In the genomic region with DNA sequence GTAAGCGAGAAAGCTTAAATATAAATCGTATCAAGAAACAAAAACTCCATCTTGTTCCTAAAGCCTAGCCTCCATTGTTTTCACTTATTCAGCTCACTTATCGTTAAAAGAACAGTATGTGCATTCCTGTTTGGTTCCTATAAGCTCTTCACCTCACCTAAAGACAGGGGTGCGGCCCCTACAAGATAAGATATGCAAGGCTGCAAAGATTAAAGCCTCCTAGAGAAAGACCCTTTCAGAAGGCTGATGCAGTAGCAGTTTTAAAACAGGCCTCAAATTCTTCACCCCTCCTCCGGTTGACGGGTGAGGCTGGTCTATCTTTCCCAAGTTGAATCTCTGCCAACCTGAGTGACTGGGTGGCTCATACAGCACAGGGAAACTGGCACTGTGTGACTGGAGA, we compare ENCODE assay signal across 24 cellular contexts. TPM values are rescaled to one million over a fixed set of nuclear protein-coding genes. Genes with fewer than 3 reads are reported as not detected.
"Had no signal": no experiment of that assay in that cellular context is flagged by ENCODE, and none has a peak within 500 bp of the region (broad histone marks: within the 10 kb centered on the region; RNA-seq: fewer than 3 reads in every experiment).

No MANE protein-coding gene starts in this region.

- ATAC-seq: activated CD8-positive, alpha-beta memory T cell treated with anti-CD3 and anti-CD28 coated beads, Interleukin-2, amount 10 ng/mL, durations not matched to agents 7 days and 5 days; activated CD8-positive, alpha-beta T cell treated with anti-CD3 and anti-CD28 coated beads for 36 hours; activated naive CD8-positive, alpha-beta T cell treated with anti-CD3 and anti-CD28 coated beads, Interleukin-2, amount 50 U/mL, for 24 hours; esophagus mucosa; natural killer cell treated with Interleukin-12 subunit alpha and Interleukin-12 subunit beta and Interleukin-15 and Interleukin-18, amount 100 ng/mL, for 72 hours; T-cell had no signal

- H3K27me3 ChIP-seq: spleen had no signal

- H3K36me3 ChIP-seq: left ventricle myocardium inferior, spleen, WERI-Rb-1 had no signal

- H3K27me3 Mint-ChIP-seq: activated CD4-positive, alpha-beta T cell treated with anti-CD3 and anti-CD28 coated beads, Interleukin-2, amount 10 ng/mL, durations not matched to agents 7 days and 5 days; activated CD8-positive, alpha-beta memory T cell treated with anti-CD3 and anti-CD28 coated beads, Interleukin-2, amount 10 ng/mL, durations not matched to agents 7 days and 5 days; activated CD8-positive, alpha-beta T cell treated with anti-CD3 and anti-CD28 coated beads for 36 hours; activated naive CD8-positive, alpha-beta T cell treated with anti-CD3 and anti-CD28 coated beads, Interleukin-2, amount 50 U/mL, for 24 hours; natural killer cell treated with Interleukin-12 subunit alpha and Interleukin-12 subunit beta and Interleukin-15 and Interleukin-18, amount 100 ng/mL, for 72 hours; T-cell had no signal

- DNase-seq: activated CD4-positive, alpha-beta T cell treated with anti-CD3 and anti-CD28 coated beads, Interleukin-2, amount 10 ng/mL, durations not matched to agents 7 days and 5 days; activated CD4-positive, CD25-positive, alpha-beta regulatory T cell treated with anti-CD3 and anti-CD28 coated beads, Interleukin-2, amount 50 U/mL, for 72 hours; activated CD8-positive, alpha-beta memory T cell treated with anti-CD3 and anti-CD28 coated beads, Interleukin-2, amount 10 ng/mL, durations not matched to agents 7 days and 5 days; activated CD8-positive, alpha-beta T cell treated with anti-CD3 and anti-CD28 coated beads for 36 hours; activated gamma-delta T cell; activated naive CD4-positive, alpha-beta T cell treated with anti-CD3 and anti-CD28 coated beads, Interleukin-2, amount 50 U/mL, for 16 hours; activated naive CD8-positive, alpha-beta T cell treated with anti-CD3 and anti-CD28 coated beads, Interleukin-2, amount 50 U/mL, for 24 hours; activated T-cell treated with anti-CD3 and anti-CD28 coated beads for 4 hours; central memory CD4-positive, alpha-beta T cell; dermis blood vessel endothelial cell; effector CD8-positive, alpha-beta T cell; hypothalamus; left ventricle myocardium inferior; retina; spleen; stimulated activated CD4-positive, alpha-beta T cell treated with anti-CD3 and anti-CD28 coated beads, Interleukin-4, amount 100 ng/mL, for 24 hours; stimulated activated naive CD4-positive, alpha-beta T cell treated with Interleukin-2 at 50 U/mL for 16 hours; T-cell; WERI-Rb-1 had no signal

- H3K27ac ChIP-seq: left ventricle myocardium inferior, spleen, WERI-Rb-1 had no signal

- H3K9me3 Mint-ChIP-seq: activated CD4-positive, alpha-beta T cell treated with anti-CD3 and anti-CD28 coated beads, Interleukin-2, amount 10 ng/mL, durations not matched to agents 7 days and 5 days; activated CD8-positive, alpha-beta T cell treated with anti-CD3 and anti-CD28 coated beads for 36 hours; activated naive CD8-positive, alpha-beta T cell treated with anti-CD3 and anti-CD28 coated beads, Interleukin-2, amount 50 U/mL, for 24 hours; natural killer cell treated with Interleukin-12 subunit alpha and Interleukin-12 subunit beta and Interleukin-15 and Interleukin-18, amount 100 ng/mL, for 72 hours; T-helper 2 cell treated with Interferon-gamma antibody and Interleukin-4, amounts not matched to agents 5 μg/mL and 100 μg/mL, for 36 hours had no signal

- FAIRE-seq: endothelial cell of umbilical vein, frontal cortex had no signal

- H3K36me3 Mint-ChIP-seq: activated CD8-positive, alpha-beta memory T cell treated with anti-CD3 and anti-CD28 coated beads, Interleukin-2, amount 10 ng/mL, durations not matched to agents 7 days and 5 days; natural killer cell treated with Interleukin-12 subunit alpha and Interleukin-12 subunit beta and Interleukin-15 and Interleukin-18, amount 100 ng/mL, for 72 hours; T-cell had no signal

- H3K4me3 Mint-ChIP-seq: activated CD4-positive, alpha-beta T cell treated with anti-CD3 and anti-CD28 coated beads, Interleukin-2, amount 10 ng/mL, durations not matched to agents 7 days and 5 days; activated CD8-positive, alpha-beta memory T cell treated with anti-CD3 and anti-CD28 coated beads, Interleukin-2, amount 10 ng/mL, durations not matched to agents 7 days and 5 days; activated CD8-positive, alpha-beta T cell treated with anti-CD3 and anti-CD28 coated beads for 36 hours; activated naive CD8-positive, alpha-beta T cell treated with anti-CD3 and anti-CD28 coated beads, Interleukin-2, amount 50 U/mL, for 24 hours; natural killer cell treated with Interleukin-12 subunit alpha and Interleukin-12 subunit beta and Interleukin-15 and Interleukin-18, amount 100 ng/mL, for 72 hours; T-cell; T-helper 2 cell treated with Interferon-gamma antibody and Interleukin-4, amounts not matched to agents 5 μg/mL and 100 μg/mL, for 36 hours had no signal

- H3K27ac Mint-ChIP-seq: activated CD4-positive, alpha-beta T cell treated with anti-CD3 and anti-CD28 coated beads, Interleukin-2, amount 10 ng/mL, durations not matched to agents 7 days and 5 days; activated CD8-positive, alpha-beta memory T cell treated with anti-CD3 and anti-CD28 coated beads, Interleukin-2, amount 10 ng/mL, durations not matched to agents 7 days and 5 days; activated CD8-positive, alpha-beta T cell treated with anti-CD3 and anti-CD28 coated beads for 36 hours; activated naive CD8-positive, alpha-beta T cell treated with anti-CD3 and anti-CD28 coated beads, Interleukin-2, amount 50 U/mL, for 24 hours; natural killer cell treated with Interleukin-12 subunit alpha and Interleukin-12 subunit beta and Interleukin-15 and Interleukin-18, amount 100 ng/mL, for 72 hours; T-cell; T-helper 2 cell treated with Interferon-gamma antibody and Interleukin-4, amounts not matched to agents 5 μg/mL and 100 μg/mL, for 36 hours had no signal

- H3K4me1 ChIP-seq: left ventricle myocardium inferior, spleen had no signal

- H3K4me3 ChIP-seq: left ventricle myocardium inferior, spleen had no signal

- H3K4me1 Mint-ChIP-seq: activated CD4-positive, alpha-beta T cell treated with anti-CD3 and anti-CD28 coated beads, Interleukin-2, amount 10 ng/mL, durations not matched to agents 7 days and 5 days; activated CD8-positive, alpha-beta memory T cell treated with anti-CD3 and anti-CD28 coated beads, Interleukin-2, amount 10 ng/mL, durations not matched to agents 7 days and 5 days; activated naive CD8-positive, alpha-beta T cell treated with anti-CD3 and anti-CD28 coated beads, Interleukin-2, amount 50 U/mL, for 24 hours; T-cell had no signal

- H3K9me3 ChIP-seq: left ventricle myocardium inferior, spleen had no signal

RNA-seq across cellular contexts. Expression of a gene that starts 48.4 kb away (rescaled TPM):
- total RNA-seq: activated CD4-positive, alpha-beta T cell treated with anti-CD3 and anti-CD28 coated beads, Interleukin-2, amount 10 ng/mL, durations not matched to agents 7 days and 5 days; activated CD8-positive, alpha-beta memory T cell treated with anti-CD3 and anti-CD28 coated beads, Interleukin-2, amount 10 ng/mL, durations not matched to agents 7 days and 5 days; activated CD8-positive, alpha-beta T cell treated with anti-CD3 and anti-CD28 coated beads for 36 hours; endothelial cell of umbilical vein; left ventricle myocardium inferior; natural killer cell treated with Interleukin-12 subunit alpha and Interleukin-12 subunit beta and Interleukin-15 and Interleukin-18, amount 100 ng/mL, for 72 hours had no signal
